Comparison of ENCODE assay signal across 8 cellular contexts in the genomic region with DNA sequence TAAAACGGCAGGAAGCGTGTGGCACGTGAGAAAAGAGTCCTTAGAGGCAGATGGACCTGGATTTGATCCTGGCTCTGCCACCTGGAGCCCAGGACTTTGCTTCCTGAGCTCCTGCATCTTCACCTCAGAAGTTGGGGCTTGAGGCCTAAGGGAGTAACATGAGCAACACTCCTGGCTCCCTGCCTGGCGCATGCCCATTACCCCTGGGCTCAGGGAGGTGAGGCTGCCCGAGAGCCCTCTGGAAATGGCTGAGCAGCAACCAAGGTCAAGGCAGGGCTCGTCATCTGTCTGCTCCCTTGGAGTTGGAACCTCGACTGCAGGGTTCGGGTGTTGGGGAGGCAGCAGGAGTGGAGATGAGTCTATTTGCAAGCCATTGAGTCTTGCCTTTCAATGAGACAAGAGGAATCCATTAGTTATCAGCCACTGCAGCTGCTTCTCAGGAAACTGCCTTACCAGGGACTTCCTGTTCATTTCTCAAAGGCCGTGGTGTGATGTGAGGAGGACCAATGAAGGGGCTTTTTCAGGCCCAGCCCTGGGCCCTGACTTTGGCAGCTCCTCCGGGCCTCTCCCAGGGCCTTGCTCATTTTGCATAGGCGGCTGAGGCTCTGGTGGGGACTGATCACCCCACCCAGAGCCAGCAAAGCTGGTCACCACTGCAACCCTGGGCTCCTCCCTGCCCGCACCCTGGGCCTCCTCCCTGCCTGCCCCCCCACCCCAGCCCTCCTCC. TPM values are rescaled to one million over a fixed set of nuclear protein-coding genes. Genes with fewer than 3 reads are reported as not detected.
DNase-seq lines count a peak whose midpoint lies in the region; ATAC-seq lines count a peak whose summit lies in the region.

No MANE protein-coding gene starts in this region.

- H3K4me1 ChIP-seq in CD4-positive, alpha-beta memory T cell (ENCODE audit: insufficient read depth, low read length), result peaks cover 20% of the 10 kb centered on the region
- H3K4me1 ChIP-seq in NT2/D1 (ENCODE audit: insufficient read depth, insufficient read length), result peaks cover 32% of the 10 kb centered on the region
- H3K4me1 ChIP-seq in iPS-15b (ENCODE audit: control insufficient read depth, insufficient read depth, low read length), result peaks cover 13% of the 10 kb centered on the region

- DNase-seq in CD4-positive, alpha-beta memory T cell, result peak; percentile 29 to 74 (median 49)
- DNase-seq in NT2/D1 (ENCODE audit: low read depth, low spot score) (no peak), amniotic epithelial cell (ENCODE audit: low read depth) (peak; percentile 74)
- DNase-seq in stimulated activated CD4-positive, alpha-beta T cell treated with anti-CD3 and anti-CD28 coated beads, TNF-alpha, amount 100 ng/mL, for 48 hours (ENCODE audit: low read depth in 3 of 3), result peak in 2 of 3 donors; percentile 34 to 36
- no peak for DNase-seq in effector CD8-positive, alpha-beta T cell (lab: John Stamatoyannopoulos, UW)

- H3K27me3 Mint-ChIP-seq in CD4-positive, alpha-beta memory T cell, result peaks cover 6 to 11% of the 10 kb centered on the region in 2 donors

- ATAC-seq in GM19025 (IDR thresholded peaks at IDR 0.05; ENCODE audit: low read depth, unreplicated experiment) (peak; percentile 92), HG03103 (IDR thresholded peaks at IDR 0.05; ENCODE audit: low read depth, unreplicated experiment) (peak; percentile 88)

- POLR2A ChIA-PET in CD4-positive, alpha-beta memory T cell (lab: Charles Lee; ENCODE audit: partially characterized antibody), result interaction anchor here (1.3 to 2.2 kb wide), 3 partner anchors 19 to 134 kb away, joined by 3 to 22 read pairs (median 6); partner anchors contain the start of genes FADS1 and FTH1

- intact Hi-C loops in CD4-positive, alpha-beta memory T cell (cut with micrococcal nuclease), result no loop called here

- H3K36me3 ChIP-seq in CD4-positive, alpha-beta memory T cell (ENCODE audit: insufficient read depth, low read length), result no peaks in the 10 kb centered on the region
- peaks cover 59% of the 10 kb centered on the region for H3K36me3 ChIP-seq in NT2/D1 (ENCODE audit: insufficient read depth, insufficient read length, low read length)
- H3K36me3 ChIP-seq in iPS-15b (ENCODE audit: control insufficient read depth, insufficient read depth, low read length), result no peaks in the 10 kb centered on the region

- H3K9me3 ChIP-seq in CD4-positive, alpha-beta memory T cell (ENCODE audit: control insufficient read depth in 1 of 2, low read length in 2 of 2), result no peaks in the 10 kb centered on the region
- H3K9me3 ChIP-seq in NT2/D1 (ENCODE audit: insufficient read depth, low read length), result no peaks in the 10 kb centered on the region
- no peaks in the 10 kb centered on the region for H3K9me3 ChIP-seq in iPS-15b (ENCODE audit: control insufficient read depth, insufficient read depth, low read length)

- CTCF ChIA-PET in CD4-positive, alpha-beta memory T cell (lab: Charles Lee; ENCODE audit: partially characterized antibody), result interaction anchor here (0.6 to 2.4 kb wide), 2 partner anchors 37 to 41 kb away, joined by 3 to 12 read pairs; no protein-coding TSS in a partner anchor

- H3K27ac ChIP-seq in CD4-positive, alpha-beta memory T cell (ENCODE audit: low read depth, low read length), result peak overlapping the region; percentile 28

- no peaks in the 10 kb centered on the region for H3K9me3 Mint-ChIP-seq in CD4-positive, alpha-beta memory T cell

- H3K9ac ChIP-seq in NT2/D1 (ENCODE audit: insufficient read length, low read depth), result peak overlapping the region; percentile 58
- H3K9ac ChIP-seq in iPS-15b (ENCODE audit: low read depth, low read length), result peak overlapping the region; percentile 24

- peaks cover 13 to 32% (median 23%) of the 10 kb centered on the region in 4 donors for H3K4me1 Mint-ChIP-seq in CD4-positive, alpha-beta memory T cell

- H3K27ac Mint-ChIP-seq in CD4-positive, alpha-beta memory T cell, result peak overlapping the region in 5 of 7 donors; percentile 33 to 98 (median 62)

- peak overlapping the region in 5 of 8 donors; percentile 26 to 69 (median 55) for H3K4me3 Mint-ChIP-seq in CD4-positive, alpha-beta memory T cell

- no peak overlapping the region for H3K4me3 ChIP-seq in CD4-positive, alpha-beta memory T cell (ENCODE audit: low read length in 2 of 2)
- H3K4me3 ChIP-seq in NT2/D1 (ENCODE audit: insufficient read length, low read depth), result no peak overlapping the region
- no peak overlapping the region for H3K4me3 ChIP-seq in iPS-15b (ENCODE audit: low read depth, low read length)

- H3K27me3 ChIP-seq in CD4-positive, alpha-beta memory T cell (ENCODE audit: insufficient read depth, low read length), result peaks cover 3% of the 10 kb centered on the region
- no peaks in the 10 kb centered on the region for H3K27me3 ChIP-seq in NT2/D1 (ENCODE audit: insufficient read depth, insufficient read length)
- no peaks in the 10 kb centered on the region for H3K27me3 ChIP-seq in iPS-15b (ENCODE audit: control insufficient read depth, insufficient read depth, low read length)

- no peaks in the 10 kb centered on the region for H3K36me3 Mint-ChIP-seq in CD4-positive, alpha-beta memory T cell

RNA-seq across cellular contexts. Expression of gene FADS2, which starts 6.3 kb away (rescaled TPM):
- total RNA-seq in CD4-positive, alpha-beta memory T cell, result under 1 TPM; 0.22 to 0.73 TPM
- under 1 TPM; 0.06 to 0.94 TPM for polyA plus RNA-seq in CD4-positive, alpha-beta memory T cell

RNA-seq across cellular contexts. Expression of gene FADS1, which starts 17.6 kb away (rescaled TPM):
- total RNA-seq in CD4-positive, alpha-beta memory T cell, result 1 to 10 TPM; 1.7 to 2.2 TPM
- polyA plus RNA-seq in CD4-positive, alpha-beta memory T cell, result under 1 TPM; 0.70 to 0.72 TPM

RNA-seq across cellular contexts. Expression of gene FEN1, which starts 41.7 kb away (rescaled TPM):
- total RNA-seq in CD4-positive, alpha-beta memory T cell, result 1 to 10 TPM; 7.4 to 8.0 TPM
- 10 to 100 TPM; 12.7 to 15.4 TPM for polyA plus RNA-seq in CD4-positive, alpha-beta memory T cell

RNA-seq across cellular contexts. Expression of gene TMEM258, which starts 42.0 kb away (rescaled TPM):
- 100 to 1,000 TPM; 113 to 117 TPM for total RNA-seq in CD4-positive, alpha-beta memory T cell
- 100 to 1,000 TPM; 186 to 276 TPM for polyA plus RNA-seq in CD4-positive, alpha-beta memory T cell

RNA-seq across cellular contexts. Expression of gene FADS3, which starts 56.9 kb away (rescaled TPM):
- total RNA-seq in CD4-positive, alpha-beta memory T cell, result 1 to 10 TPM; 5.9 to 7.8 TPM
- 1 to 10 TPM; 2.9 to 3.0 TPM for polyA plus RNA-seq in CD4-positive, alpha-beta memory T cell

Comparison
In these comparisons a context has a peak if more than half of its experiments do, and no peak if none do; other contexts are left out.
1. DNase-seq: peak in CD4-positive, alpha-beta memory T cell (5 of 5), amniotic epithelial cell (single experiment) and stimulated activated CD4-positive, alpha-beta T cell treated with anti-CD3 and anti-CD28 coated beads, TNF-alpha, amount 100 ng/mL, for 48 hours (2 of 3); none in NT2/D1 (single experiment) and effector CD8-positive, alpha-beta T cell (single experiment).